Comparison of ENCODE assay signal across 8 cellular contexts in the genomic region with DNA sequence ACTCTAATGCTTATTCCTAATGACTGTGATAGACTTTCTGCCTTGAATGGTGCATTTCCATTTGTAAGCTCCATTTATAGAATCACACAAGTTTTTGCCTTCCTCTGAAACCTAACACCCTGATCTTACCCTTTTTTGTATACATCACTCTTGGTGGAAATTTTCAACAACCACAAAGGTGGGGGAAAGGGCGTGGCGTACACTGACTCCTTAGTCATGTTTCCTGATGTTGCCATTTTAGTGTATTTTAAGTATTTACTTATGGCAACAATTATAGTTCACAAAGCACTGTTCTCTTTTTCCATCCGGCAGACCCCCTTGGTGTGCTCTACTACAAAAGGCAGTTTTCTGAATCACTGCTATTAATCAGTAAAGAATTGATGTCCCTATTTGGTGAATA.
DNase-seq lines count a peak whose midpoint lies in the region; ATAC-seq, FAIRE-seq and TF ChIP-seq lines count a peak whose summit lies in the region.

No MANE protein-coding gene starts in this region.

- no peaks in the 10 kb centered on the region for H3K4me1 ChIP-seq in K562 (replicated peaks in 1 of 2; ENCODE audit: control insufficient read depth in 2 of 2, insufficient read depth in 2 of 2, low read length in 2 of 2)

- no TSS peak for BruUV-seq in K562 (replicated peaks; lab: Mats Ljungman, UMichigan)

- intact Hi-C loops in K562 (cut with micrococcal nuclease): no loop called here

- POLR2A ChIA-PET in K562 (lab: Yijun Ruan, JAX): no interaction called here

- peak; percentile 79 for DNase-seq in T-helper 2 cell treated with Interferon-gamma antibody and Interleukin-4, amounts not matched to agents 5 μg/mL and 100 μg/mL, for 36 hours (ENCODE audit: low spot score)
- DNase-seq in K562 (ENCODE audit: extremely low read depth in 1 of 4, low spot score in 3 of 4): no peak
- DNase-seq in stimulated activated CD4-positive, alpha-beta T cell treated with anti-CD3 and anti-CD28 coated beads, Interleukin-4, amount 100 ng/mL, for 4 hours: peak; percentile 49 to 79
- DNase-seq in T1000 (lab: John Stamatoyannopoulos, UW): no peak
- DNase-seq in inferior parietal cortex (ENCODE audit: extremely low spot score): no peak

- peaks cover 5% of the 10 kb centered on the region for H3K9me3 Mint-ChIP-seq in T-helper 2 cell treated with Interferon-gamma antibody and Interleukin-4, amounts not matched to agents 5 μg/mL and 100 μg/mL, for 36 hours

- H3K27me3 Mint-ChIP-seq in T-helper 2 cell treated with Interferon-gamma antibody and Interleukin-4, amounts not matched to agents 5 μg/mL and 100 μg/mL, for 36 hours (ENCODE audit: low read depth): no peaks in the 10 kb centered on the region

- ATAC-seq in GM21717 (IDR thresholded peaks at IDR 0.05; ENCODE audit: unreplicated experiment): peak; percentile 56
- ATAC-seq in K562: no peak
- ATAC-seq in GM21526 (IDR thresholded peaks at IDR 0.05; ENCODE audit: low FRiP score, unreplicated experiment): no peak
- ATAC-seq in GM18867 (IDR thresholded peaks at IDR 0.05; ENCODE audit: unreplicated experiment): no peak

- peaks cover 51% of the 10 kb centered on the region for H3K36me3 Mint-ChIP-seq in T-helper 2 cell treated with Interferon-gamma antibody and Interleukin-4, amounts not matched to agents 5 μg/mL and 100 μg/mL, for 36 hours (ENCODE audit: low read depth)

- no peak for TF ChIP-seq RAD21 in K562 (CRISPR knock-in tag; conservative IDR thresholded peaks at IDR 0.05 in 1 of 2, IDR thresholded peaks at IDR 0.05 in 1 of 2)

- H3K9me3 ChIP-seq in K562 (replicated peaks; ENCODE audit: control insufficient read depth, insufficient read depth, low read depth, low read length): no peaks in the 10 kb centered on the region

- H3K36me3 ChIP-seq in K562 (ENCODE audit: control insufficient read depth, insufficient read depth, low read length): no peaks in the 10 kb centered on the region

- H3K4me3 Mint-ChIP-seq in T-helper 2 cell treated with Interferon-gamma antibody and Interleukin-4, amounts not matched to agents 5 μg/mL and 100 μg/mL, for 36 hours: peak overlapping the region; percentile 76

- 3% methylated on average over 3 of the region's 3 CpGs for WGBS in K562 (ENCODE audit: insufficient coverage, low coverage, missing lambda C conversion rate)

- TF ChIP-seq EP300 in K562 (IDR thresholded peaks at IDR 0.05; ENCODE audit: low read length): no peak

- no peak overlapping the region for H3K9ac ChIP-seq in K562 (ENCODE audit: insufficient read depth in 1 of 2, low read depth in 2 of 2, low read length in 2 of 2)

- H3K9me1 ChIP-seq in K562 (ENCODE audit: control insufficient read depth, insufficient read depth, low read length): no peaks in the 10 kb centered on the region

- peaks cover 59% of the 10 kb centered on the region for H3K4me1 Mint-ChIP-seq in T-helper 2 cell treated with Interferon-gamma antibody and Interleukin-4, amounts not matched to agents 5 μg/mL and 100 μg/mL, for 36 hours (ENCODE audit: low read depth)

- no peaks in the 10 kb centered on the region for H4K20me1 ChIP-seq in K562 (replicated peaks; ENCODE audit: control insufficient read depth, insufficient read depth, low read length)

- H2AFZ ChIP-seq in K562 (ENCODE audit: low read depth, low read length): no peak overlapping the region

- CTCF ChIA-PET in K562 (lab: Yijun Ruan, JAX; ENCODE audit: low intra/inter-chr PET ratio): no interaction called here

- no peaks in the 10 kb centered on the region for H3K79me2 ChIP-seq in K562 (ENCODE audit: control insufficient read depth, insufficient read depth, low read length)

- peak overlapping the region; percentile 95 for H3K27ac Mint-ChIP-seq in T-helper 2 cell treated with Interferon-gamma antibody and Interleukin-4, amounts not matched to agents 5 μg/mL and 100 μg/mL, for 36 hours

- TF ChIP-seq POLR2A in K562 (conservative IDR thresholded peaks at IDR 0.05): no peak

- no peaks in the 10 kb centered on the region; a peak in 1 of 5 replicates for H3K27me3 ChIP-seq in K562 (ENCODE audit: control insufficient read depth in 2 of 2, insufficient read depth in 2 of 2, low read length in 2 of 2)

- no peak for TF ChIP-seq CTCF in K562 (IDR thresholded peaks at IDR 0.05 in 2 of 3, conservative IDR thresholded peaks at IDR 0.05 in 1 of 3; ENCODE audit: insufficient read depth in 2 of 3, low read depth in 1 of 3, low read length in 3 of 3)

- no peak overlapping the region for H3K4me3 ChIP-seq in K562

- no peak overlapping the region for H3K27ac ChIP-seq in K562 (ENCODE audit: extremely low read depth, low read depth, low read length)

- peak; percentile 49 for FAIRE-seq in K562 (lab: Jason Lieb, UNC)

- no peak overlapping the region for H3K4me2 ChIP-seq in K562 (ENCODE audit: insufficient read depth, low read length)

- in situ Hi-C loops in K562 (cut with MboI): no loop called here

TF ChIP-seq in K562, 482 proteins besides CTCF, POLR2A, EP300 and RAD21 (continues in another document):
- TF ChIP-seq SREBF2 (CRISPR knock-in tag; IDR thresholded peaks at IDR 0.05): no peak
- TF ChIP-seq, protein P1, sequence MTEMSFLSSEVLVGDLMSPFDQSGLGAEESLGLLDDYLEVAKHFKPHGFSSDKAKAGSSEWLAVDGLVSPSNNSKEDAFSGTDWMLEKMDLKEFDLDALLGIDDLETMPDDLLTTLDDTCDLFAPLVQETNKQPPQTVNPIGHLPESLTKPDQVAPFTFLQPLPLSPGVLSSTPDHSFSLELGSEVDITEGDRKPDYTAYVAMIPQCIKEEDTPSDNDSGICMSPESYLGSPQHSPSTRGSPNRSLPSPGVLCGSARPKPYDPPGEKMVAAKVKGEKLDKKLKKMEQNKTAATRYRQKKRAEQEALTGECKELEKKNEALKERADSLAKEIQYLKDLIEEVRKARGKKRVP (CRISPR knock-in tag; IDR thresholded peaks at IDR 0.05): no peak
- no peak for TF ChIP-seq ZC3H4 (CRISPR knock-in tag; IDR thresholded peaks at IDR 0.05; ENCODE audit: borderline replicate concordance)
- no peak for TF ChIP-seq DIDO1 (tag; IDR thresholded peaks at IDR 0.05; ENCODE audit: low read depth)
- no peak for TF ChIP-seq ZNF778 (CRISPR knock-in tag; IDR thresholded peaks at IDR 0.05)
- TF ChIP-seq SUPT5H (IDR thresholded peaks at IDR 0.05): no peak
- TF ChIP-seq CBX3 (IDR thresholded peaks at IDR 0.05; ENCODE audit: borderline replicate concordance in 1 of 2, low read length in 2 of 2): no peak
- TF ChIP-seq CSDE1 (IDR thresholded peaks at IDR 0.05): no peak
- TF ChIP-seq SMARCA5 (IDR thresholded peaks at IDR 0.05): no peak
- no peak for TF ChIP-seq C11orf30 (IDR thresholded peaks at IDR 0.05; ENCODE audit: low read depth)
- no peak for TF ChIP-seq CBX1 (IDR thresholded peaks at IDR 0.05; ENCODE audit: low read depth)
- no peak for TF ChIP-seq XRCC3 (IDR thresholded peaks at IDR 0.05)
- TF ChIP-seq, protein P2, sequence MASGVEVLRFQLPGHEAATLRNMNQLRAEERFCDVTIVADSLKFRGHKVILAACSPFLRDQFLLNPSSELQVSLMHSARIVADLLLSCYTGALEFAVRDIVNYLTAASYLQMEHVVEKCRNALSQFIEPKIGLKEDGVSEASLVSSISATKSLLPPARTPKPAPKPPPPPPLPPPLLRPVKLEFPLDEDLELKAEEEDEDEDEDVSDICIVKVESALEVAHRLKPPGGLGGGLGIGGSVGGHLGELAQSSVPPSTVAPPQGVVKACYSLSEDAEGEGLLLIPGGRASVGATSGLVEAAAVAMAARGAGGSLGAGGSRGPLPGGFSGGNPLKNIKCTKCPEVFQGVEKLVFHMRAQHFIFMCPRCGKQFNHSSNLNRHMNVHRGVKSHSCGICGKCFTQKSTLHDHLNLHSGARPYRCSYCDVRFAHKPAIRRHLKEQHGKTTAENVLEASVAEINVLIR (CRISPR knock-in tag; IDR thresholded peaks at IDR 0.05): no peak
- TF ChIP-seq MAZ (CRISPR knock-in tag; conservative IDR thresholded peaks at IDR 0.05 in 1 of 2, IDR thresholded peaks at IDR 0.05 in 1 of 2): no peak
- no peak for TF ChIP-seq TRIM28 (IDR thresholded peaks at IDR 0.05)
- TF ChIP-seq, protein P3, sequence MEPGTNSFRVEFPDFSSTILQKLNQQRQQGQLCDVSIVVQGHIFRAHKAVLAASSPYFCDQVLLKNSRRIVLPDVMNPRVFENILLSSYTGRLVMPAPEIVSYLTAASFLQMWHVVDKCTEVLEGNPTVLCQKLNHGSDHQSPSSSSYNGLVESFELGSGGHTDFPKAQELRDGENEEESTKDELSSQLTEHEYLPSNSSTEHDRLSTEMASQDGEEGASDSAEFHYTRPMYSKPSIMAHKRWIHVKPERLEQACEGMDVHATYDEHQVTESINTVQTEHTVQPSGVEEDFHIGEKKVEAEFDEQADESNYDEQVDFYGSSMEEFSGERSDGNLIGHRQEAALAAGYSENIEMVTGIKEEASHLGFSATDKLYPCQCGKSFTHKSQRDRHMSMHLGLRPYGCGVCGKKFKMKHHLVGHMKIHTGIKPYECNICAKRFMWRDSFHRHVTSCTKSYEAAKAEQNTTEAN (CRISPR knock-in tag; IDR thresholded peaks at IDR 0.05): no peak
- no peak for TF ChIP-seq ESRRA (IDR thresholded peaks at IDR 0.05; ENCODE audit: borderline replicate concordance, low read depth)
- TF ChIP-seq NR1H2 (CRISPR knock-in tag; IDR thresholded peaks at IDR 0.05): no peak

Comparison
In these comparisons a context has a peak if more than half of its experiments do, and no peak if none do; other contexts are left out.
1. DNase-seq: peak in T-helper 2 cell treated with Interferon-gamma antibody and Interleukin-4, amounts not matched to agents 5 μg/mL and 100 μg/mL, for 36 hours (single experiment) and stimulated activated CD4-positive, alpha-beta T cell treated with anti-CD3 and anti-CD28 coated beads, Interleukin-4, amount 100 ng/mL, for 4 hours (2 of 2); none in K562 (0 of 4), T1000 (single experiment) and inferior parietal cortex (single experiment).